ENCODE assay signal across 15 cellular contexts in genomic region chr15:96992817-96993216, GRCh38.
"Had no signal": no experiment of that assay in that cellular context is flagged by ENCODE, and none has a peak within 500 bp of the region (broad histone marks: within the 10 kb centered on the region; RNA-seq: fewer than 3 reads in every experiment).

No MANE protein-coding gene starts in this region.

- H3K36me3 Mint-ChIP-seq: activated naive CD8-positive, alpha-beta T cell; naive B cell had no signal

- H3K4me1 Mint-ChIP-seq: activated CD4-positive, alpha-beta T cell treated with anti-CD3 and anti-CD28 coated beads, Interleukin-2, amount 10 ng/mL, durations not matched to agents 24 days and 14 days; naive B cell; stimulated activated naive CD8-positive, alpha-beta T cell treated with anti-CD3 and anti-CD28 coated beads, Interleukin-15, amount 100 ng/mL, for 72 hours; WTC11 had no signal

- H3K36me3 ChIP-seq: gastroesophageal sphincter, pancreas, upper lobe of left lung had no signal

- H3K4me1 ChIP-seq: gastroesophageal sphincter, pancreas, upper lobe of left lung had no signal

- H3K27me3 ChIP-seq: gastroesophageal sphincter, pancreas, upper lobe of left lung had no signal

- H3K4me3 ChIP-seq: gastroesophageal sphincter, pancreas, upper lobe of left lung had no signal

- H3K27ac ChIP-seq: gastroesophageal sphincter, pancreas, upper lobe of left lung had no signal

- DNase-seq: activated CD4-positive, alpha-beta T cell treated with anti-CD3 and anti-CD28 coated beads, Interleukin-2, amount 10 ng/mL, durations not matched to agents 24 days and 14 days; activated CD8-positive, alpha-beta memory T cell treated with anti-CD3 and anti-CD28 coated beads, Interleukin-2, amount 50 U/mL, for 4 hours; activated CD8-positive, alpha-beta T cell treated with anti-CD3 and anti-CD28 coated beads, Interleukin-2, amount 10 ng/mL, durations not matched to agents 7 days and 5 days; activated gamma-delta T cell treated with Interleukin-2 at 50 U/mL for 16 hours; naive B cell; pancreas; stimulated activated CD4-positive, alpha-beta T cell treated with anti-CD3 and anti-CD28 coated beads, Interleukin-1b, Interleukin-23, amount 100 ng/mL, for 48 hours; stimulated activated naive CD8-positive, alpha-beta T cell treated with anti-CD3 and anti-CD28 coated beads, Interleukin-15, amount 100 ng/mL, for 72 hours; T-helper 1 cell; T1000; upper lobe of left lung had no signal

- H3K4me3 Mint-ChIP-seq: activated CD4-positive, alpha-beta T cell treated with anti-CD3 and anti-CD28 coated beads, Interleukin-2, amount 10 ng/mL, durations not matched to agents 24 days and 14 days; activated CD8-positive, alpha-beta T cell treated with anti-CD3 and anti-CD28 coated beads, Interleukin-2, amount 10 ng/mL, durations not matched to agents 7 days and 5 days; activated naive CD8-positive, alpha-beta T cell; dendritic cell treated with granulocyte-macrophage colony-stimulating factor and Interleukin-4, amounts not matched to agents 40 ng/mL and 50 ng/mL, for 4 days; naive B cell; stimulated activated naive CD8-positive, alpha-beta T cell treated with anti-CD3 and anti-CD28 coated beads, Interleukin-15, amount 100 ng/mL, for 72 hours; WTC11 had no signal

- H3K27ac Mint-ChIP-seq: activated CD4-positive, alpha-beta T cell treated with anti-CD3 and anti-CD28 coated beads, Interleukin-2, amount 10 ng/mL, durations not matched to agents 24 days and 14 days; activated CD8-positive, alpha-beta T cell treated with anti-CD3 and anti-CD28 coated beads, Interleukin-2, amount 10 ng/mL, durations not matched to agents 7 days and 5 days; activated naive CD8-positive, alpha-beta T cell; dendritic cell treated with granulocyte-macrophage colony-stimulating factor and Interleukin-4, amounts not matched to agents 40 ng/mL and 50 ng/mL, for 4 days; naive B cell; stimulated activated naive CD8-positive, alpha-beta T cell treated with anti-CD3 and anti-CD28 coated beads, Interleukin-15, amount 100 ng/mL, for 72 hours; WTC11 had no signal

- H3K27me3 Mint-ChIP-seq: activated CD4-positive, alpha-beta T cell treated with anti-CD3 and anti-CD28 coated beads, Interleukin-2, amount 10 ng/mL, durations not matched to agents 24 days and 14 days; activated naive CD8-positive, alpha-beta T cell; dendritic cell treated with granulocyte-macrophage colony-stimulating factor and Interleukin-4, amounts not matched to agents 40 ng/mL and 50 ng/mL, for 4 days; naive B cell; stimulated activated naive CD8-positive, alpha-beta T cell treated with anti-CD3 and anti-CD28 coated beads, Interleukin-15, amount 100 ng/mL, for 72 hours had no signal

- H3K9me3 ChIP-seq: pancreas had no signal

- ATAC-seq: activated CD8-positive, alpha-beta T cell treated with anti-CD3 and anti-CD28 coated beads, Interleukin-2, amount 10 ng/mL, durations not matched to agents 7 days and 5 days; gastroesophageal sphincter; pancreas; stimulated activated naive CD8-positive, alpha-beta T cell treated with anti-CD3 and anti-CD28 coated beads, Interleukin-15, amount 100 ng/mL, for 72 hours; WTC11 had no signal
